19 cellular contexts compared by ENCODE assay signal in genomic region chr18:24026457-24026856, GRCh38. TPM values are rescaled to one million over a fixed set of nuclear protein-coding genes. Genes with fewer than 3 reads are reported as not detected.
DNase-seq lines count a peak whose midpoint lies in the region; ATAC-seq, FAIRE-seq and TF ChIP-seq lines count a peak whose summit lies in the region.
"Had no signal": no experiment of that assay in that cellular context is flagged by ENCODE, and none has a peak within 500 bp of the region (broad histone marks: within the 10 kb centered on the region; RNA-seq: fewer than 3 reads in every experiment).

No MANE protein-coding gene starts in this region.

- no peaks in the 10 kb centered on the region for H3K9me3 Mint-ChIP-seq in activated naive CD8-positive, alpha-beta T cell (ENCODE audit: low read depth)
- no peaks in the 10 kb centered on the region for H3K9me3 Mint-ChIP-seq in activated naive CD8-positive, alpha-beta T cell treated with anti-CD3 and anti-CD28 coated beads for 36 hours
- no peaks in the 10 kb centered on the region for H3K9me3 Mint-ChIP-seq in activated CD8-positive, alpha-beta T cell treated with anti-CD3 and anti-CD28 coated beads for 36 hours

- H3K4me1 Mint-ChIP-seq in activated naive CD8-positive, alpha-beta T cell (ENCODE audit: low read depth) = peaks cover 79% of the 10 kb centered on the region
- H3K4me1 Mint-ChIP-seq in activated naive CD8-positive, alpha-beta T cell treated with anti-CD3 and anti-CD28 coated beads for 36 hours = peaks cover 68% of the 10 kb centered on the region
- peaks cover 81% of the 10 kb centered on the region for H3K4me1 Mint-ChIP-seq in activated CD8-positive, alpha-beta T cell treated with anti-CD3 and anti-CD28 coated beads for 36 hours (ENCODE audit: low read depth)

- POLR2A ChIA-PET in activated CD8-positive, alpha-beta T cell treated with anti-CD3 and anti-CD28 coated beads for 36 hours (lab: Charles Lee) = interaction anchor here (0.6 to 3.3 kb wide), 3 partner anchors 11 to 448 kb away, joined by 5 to 17 read pairs (median 8); partner anchors contain the start of gene TTC39C

- peak overlapping the region; percentile 1 for H3K4me3 Mint-ChIP-seq in activated naive CD8-positive, alpha-beta T cell
- H3K4me3 Mint-ChIP-seq in activated naive CD8-positive, alpha-beta T cell treated with anti-CD3 and anti-CD28 coated beads for 36 hours = no peak overlapping the region
- no peak overlapping the region for H3K4me3 Mint-ChIP-seq in activated CD8-positive, alpha-beta T cell treated with anti-CD3 and anti-CD28 coated beads for 36 hours

- TF ChIP-seq POLR2A in prostate gland (IDR thresholded peaks at IDR 0.05) = no peak

- H3K27ac Mint-ChIP-seq in activated naive CD8-positive, alpha-beta T cell = peak overlapping the region; percentile 1
- no peak overlapping the region for H3K27ac Mint-ChIP-seq in activated naive CD8-positive, alpha-beta T cell treated with anti-CD3 and anti-CD28 coated beads for 36 hours
- H3K27ac Mint-ChIP-seq in activated CD8-positive, alpha-beta T cell treated with anti-CD3 and anti-CD28 coated beads for 36 hours = peak overlapping the region; percentile 44

- CTCF ChIA-PET in activated CD8-positive, alpha-beta T cell treated with anti-CD3 and anti-CD28 coated beads for 36 hours (lab: Charles Lee) = interaction anchor here (0.7 to 1.2 kb wide), 3 partner anchors 15 to 108 kb away, joined by 3 read pairs; no protein-coding TSS in a partner anchor

- no peak for DNase-seq in activated naive CD8-positive, alpha-beta T cell treated with anti-CD3 and anti-CD28 coated beads for 36 hours
- DNase-seq in activated CD8-positive, alpha-beta T cell treated with anti-CD3 and anti-CD28 coated beads for 36 hours = no peak
- DNase-seq in left colon (peak in 1 of 2 donors; percentile 41), posterior cingulate gyrus (no peak), D721Med (ENCODE audit: insufficient read length, low spot score) (no peak), prostate gland (ENCODE audit: low spot score) (no peak), HK-2 (ENCODE audit: unreplicated experiment) (no peak)
- DNase-seq: activated CD4-positive, alpha-beta T cell treated with anti-CD3 and anti-CD28 coated beads for 4 hours; NCI-H1694; NCI-H446 treated with DMSO at 0.1 percent for 48 hours; stimulated activated naive CD4-positive, alpha-beta T cell treated with Interleukin-2 at 50 U/mL for 16 hours had no signal

- no peak overlapping the region for H3K4me3 ChIP-seq in prostate gland
- H3K4me3 ChIP-seq: SJSA1, uterus had no signal

- peak; percentile 26 for ATAC-seq in activated CD8-positive, alpha-beta T cell treated with anti-CD3 and anti-CD28 coated beads for 36 hours
- ATAC-seq in left colon = peak; percentile 97

- H3K27me3 Mint-ChIP-seq in activated naive CD8-positive, alpha-beta T cell = no peaks in the 10 kb centered on the region
- H3K27me3 Mint-ChIP-seq in activated naive CD8-positive, alpha-beta T cell treated with anti-CD3 and anti-CD28 coated beads for 36 hours = no peaks in the 10 kb centered on the region
- H3K27me3 Mint-ChIP-seq in activated CD8-positive, alpha-beta T cell treated with anti-CD3 and anti-CD28 coated beads for 36 hours = no peaks in the 10 kb centered on the region

- FAIRE-seq in D721Med (lab: Jason Lieb, UNC) = no peak
- FAIRE-seq: endometrium, frontal cortex, G401.6, GM12892 had no signal

- peaks cover 11% of the 10 kb centered on the region for H3K36me3 Mint-ChIP-seq in activated naive CD8-positive, alpha-beta T cell
- H3K36me3 Mint-ChIP-seq in activated naive CD8-positive, alpha-beta T cell treated with anti-CD3 and anti-CD28 coated beads for 36 hours = peaks cover 25% of the 10 kb centered on the region
- H3K36me3 Mint-ChIP-seq in activated CD8-positive, alpha-beta T cell treated with anti-CD3 and anti-CD28 coated beads for 36 hours (ENCODE audit: low read depth) = peaks cover 37% of the 10 kb centered on the region

- H3K27ac ChIP-seq in prostate gland = no peak overlapping the region
- H3K27ac ChIP-seq: parathyroid adenoma, SJSA1 had no signal

- H3K9me3 ChIP-seq in prostate gland = no peaks in the 10 kb centered on the region
- H3K9me3 ChIP-seq: SJSA1, uterus had no signal

- no peak for TF ChIP-seq CTCF in activated CD8-positive, alpha-beta T cell treated with anti-CD3 and anti-CD28 coated beads for 36 hours (IDR thresholded peaks at IDR 0.05)
- TF ChIP-seq CTCF in D721Med (IDR thresholded peaks at IDR 0.05; ENCODE audit: insufficient read depth, missing control alignments) (no peak), prostate gland (IDR thresholded peaks at IDR 0.05) (no peak)

- intact Hi-C loops in activated CD8-positive, alpha-beta T cell treated with anti-CD3 and anti-CD28 coated beads for 36 hours (cut with micrococcal nuclease) = no loop called here
- intact Hi-C loops in left colon (cut with DNase I, micrococcal nuclease) (no loop called here), posterior cingulate gyrus (cut with DNase I) (no loop called here), prostate gland (cut with DNase I) (no loop called here)

- no peaks in the 10 kb centered on the region for H3K36me3 ChIP-seq in prostate gland
- H3K36me3 ChIP-seq: SJSA1, uterus had no signal

- no peaks in the 10 kb centered on the region for H3K4me1 ChIP-seq in prostate gland (replicated peaks)
- H3K4me1 ChIP-seq: parathyroid adenoma, uterus had no signal

- H3K27me3 ChIP-seq in prostate gland (replicated peaks; ENCODE audit: insufficient read depth) = no peaks in the 10 kb centered on the region
- H3K27me3 ChIP-seq: SJSA1, uterus had no signal

- WGBS in prostate gland = 82% methylated on average over 3 of the region's 3 CpGs

RNA-seq across cellular contexts. Expression of gene TTC39C, which starts 11.9 kb away (rescaled TPM):
- 10 to 100 TPM; 43.8 to 45.3 TPM for total RNA-seq in activated naive CD8-positive, alpha-beta T cell treated with anti-CD3 and anti-CD28 coated beads for 36 hours
- total RNA-seq in activated CD8-positive, alpha-beta T cell treated with anti-CD3 and anti-CD28 coated beads for 36 hours = 10 to 100 TPM; 37.9 to 43.0 TPM
- total RNA-seq in left colon (1 to 10 TPM; 8.5 to 8.7 TPM), prostate gland (10 to 100 TPM; 31.2 to 40.0 TPM)
